In the genomic region with DNA sequence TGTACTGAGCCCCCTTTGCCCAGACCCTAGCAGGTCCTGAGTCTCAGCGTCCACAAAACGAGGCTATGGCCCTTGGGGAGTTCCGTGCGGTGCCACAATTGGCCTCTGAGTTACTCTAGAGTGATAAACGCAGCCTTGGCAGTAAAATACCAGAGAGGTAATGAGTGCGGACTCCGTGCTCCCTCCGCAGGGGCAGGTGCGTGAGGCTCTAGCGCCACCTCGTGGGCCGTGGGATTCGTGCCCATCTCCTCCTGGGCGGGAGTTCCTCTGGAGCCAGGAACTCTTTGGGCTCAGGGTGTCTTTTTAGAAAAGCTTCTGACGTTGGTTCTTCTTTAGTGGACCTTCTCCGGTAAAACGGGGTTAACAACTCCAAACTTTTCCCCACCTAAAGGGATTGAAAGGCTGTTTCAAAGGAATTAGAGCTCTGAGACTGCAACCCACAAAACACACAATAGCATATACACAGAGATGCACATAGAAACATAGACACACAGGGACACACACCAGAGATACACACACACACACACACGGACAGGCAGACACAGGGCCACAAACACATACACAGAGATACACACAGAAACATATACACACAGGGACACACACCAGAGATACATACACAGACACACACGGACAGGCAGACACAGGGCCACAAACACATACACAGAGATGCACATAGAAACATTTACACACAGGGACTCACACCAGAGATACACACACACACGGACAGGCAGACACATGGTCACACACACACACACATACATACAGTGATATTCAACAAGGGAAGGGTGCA, we compare ENCODE assay signal across 8 cellular contexts.
DNase-seq lines count a peak whose midpoint lies in the region; ATAC-seq and TF ChIP-seq lines count a peak whose summit lies in the region.

No MANE protein-coding gene starts in this region.

- H3K36me3 Mint-ChIP-seq in activated T-cell treated with anti-CD3 and anti-CD28 coated beads, Interleukin-2, amount 50 U/mL, for 4 hours (ENCODE audit: insufficient read depth), result no peaks in the 10 kb centered on the region

- intact Hi-C loops in PC-9 (cut with micrococcal nuclease; ENCODE audit: unreplicated experiment), result loop anchor here (1.0 to 10.0 kb wide), 2 partner anchors 197 to 641 kb away; no protein-coding TSS in a partner anchor

- no peak overlapping the region for H3K4me2 ChIP-seq in PC-9
- no peak overlapping the region for H3K4me2 ChIP-seq in neural cell (ENCODE audit: low read length)

- peak; percentile 99 for TF ChIP-seq RAD21 in neural cell (conservative IDR thresholded peaks at IDR 0.05)

- peaks cover 12% of the 10 kb centered on the region; the same call in 1 of the 2 replicates for H3K27me3 ChIP-seq in PC-9 (ENCODE audit: insufficient read depth, low read depth)
- no peaks in the 10 kb centered on the region for H3K27me3 ChIP-seq in neural cell (ENCODE audit: insufficient read depth, low read depth, low read length)

- POLR2A ChIA-PET in PC-9 (lab: Charles Lee; ENCODE audit: unreplicated experiment), result no interaction called here

- H3K79me2 ChIP-seq in PC-9 (ENCODE audit: low read depth), result no peaks in the 10 kb centered on the region
- H3K79me2 ChIP-seq in neural cell (replicated peaks; ENCODE audit: insufficient read depth, low read length), result no peaks in the 10 kb centered on the region

- TF ChIP-seq EP300 in neural cell (conservative IDR thresholded peaks at IDR 0.05; ENCODE audit: poor library complexity, severe bottlenecking), result no peak

- H3K4me1 ChIP-seq in PC-9 (replicated peaks; ENCODE audit: insufficient read depth), result no peaks in the 10 kb centered on the region

- H2AFZ ChIP-seq in PC-9 (no peak overlapping the region), neural cell (ENCODE audit: low read depth, low read length) (no peak overlapping the region)

- no peaks in the 10 kb centered on the region for H3K9me3 ChIP-seq in PC-9 (ENCODE audit: insufficient read depth, low read depth)
- no peaks in the 10 kb centered on the region for H3K9me3 ChIP-seq in neural cell (ENCODE audit: low read length)

- peak; percentile 73 to 80 for ATAC-seq in activated T-cell treated with anti-CD3 and anti-CD28 coated beads, Interleukin-2, amount 50 U/mL, for 4 hours

- H3K36me3 ChIP-seq in PC-9 (ENCODE audit: low read depth), result no peaks in the 10 kb centered on the region
- H3K36me3 ChIP-seq in neural cell (ENCODE audit: insufficient read depth, low read length), result no peaks in the 10 kb centered on the region

- no TSS peak for BruUV-seq in PC-9 (replicated peaks; lab: Mats Ljungman, UMichigan)

- H3K9me3 Mint-ChIP-seq in activated T-cell treated with anti-CD3 and anti-CD28 coated beads, Interleukin-2, amount 50 U/mL, for 4 hours, result no peaks in the 10 kb centered on the region

- H3K4me1 Mint-ChIP-seq in activated T-cell treated with anti-CD3 and anti-CD28 coated beads, Interleukin-2, amount 50 U/mL, for 4 hours (ENCODE audit: low read depth), result peaks cover 7% of the 10 kb centered on the region

- no peak overlapping the region for H3K4me3 ChIP-seq in Jurkat, Clone E6-1 (ENCODE audit: low read length)
- H3K4me3 ChIP-seq in PC-9 (no peak overlapping the region), fibroblast of mammary gland (ENCODE audit: control insufficient read depth, low read depth, low read length) (no peak overlapping the region), neural cell (ENCODE audit: low read length) (no peak overlapping the region)

- H3F3A ChIP-seq in PC-9 (ENCODE audit: insufficient read depth, low read depth) (no peaks in the 10 kb centered on the region), neural cell (ENCODE audit: insufficient read depth, low read length, poor library complexity, severe bottlenecking) (no peaks in the 10 kb centered on the region)

- TF ChIP-seq CTCF in PC-9 (conservative IDR thresholded peaks at IDR 0.05) (peak; percentile 81), fibroblast of mammary gland (conservative IDR thresholded peaks at IDR 0.05; ENCODE audit: control insufficient read depth, insufficient read depth, low read depth, low read length) (peak; percentile 96), neural cell (IDR thresholded peaks at IDR 0.05; ENCODE audit: poor library complexity, severe bottlenecking) (peak; percentile 95)

- H3K4me3 Mint-ChIP-seq in activated T-cell treated with anti-CD3 and anti-CD28 coated beads, Interleukin-2, amount 50 U/mL, for 4 hours, result no peak overlapping the region

- H4K20me1 ChIP-seq in PC-9 (ENCODE audit: insufficient read depth), result no peaks in the 10 kb centered on the region
- no peaks in the 10 kb centered on the region for H4K20me1 ChIP-seq in neural cell (ENCODE audit: insufficient read depth)

- no peaks in the 10 kb centered on the region for H3K9me2 ChIP-seq in PC-9 (ENCODE audit: insufficient read depth)
- no peaks in the 10 kb centered on the region for H3K9me2 ChIP-seq in neural cell (ENCODE audit: insufficient read depth, low read length)

- CTCF ChIA-PET in PC-9 (lab: Charles Lee), result interaction anchor here (0.6 kb wide), 1 partner anchor 1378 kb away, joined by 6 read pairs; no protein-coding TSS in a partner anchor

- no peak overlapping the region for H3K9ac ChIP-seq in neural cell (ENCODE audit: low read length)

- DNase-seq in NCI-H524 (lab: John Stamatoyannopoulos, UW), result peak; percentile 47 to 78
- DNase-seq in NCI-H524 treated with DMSO at 0.1 percent for 48 hours (lab: John Stamatoyannopoulos, UW), result no peak
- peak; percentile 68 for DNase-seq in Jurkat, Clone E6-1 (ENCODE audit: low read depth, low spot score)
- DNase-seq in PC-9, result peak in 1 of 2 experiments; percentile 53
- peak; percentile 72 for DNase-seq in activated T-cell treated with anti-CD3 and anti-CD28 coated beads, Interleukin-2, amount 50 U/mL, for 4 hours
- peak; percentile 76 for DNase-seq in fibroblast of mammary gland (ENCODE audit: low read depth)
- DNase-seq in stromal cell of bone marrow (ENCODE audit: low read depth), result peak; percentile 54

- peaks cover 8% of the 10 kb centered on the region for H3K27me3 Mint-ChIP-seq in activated T-cell treated with anti-CD3 and anti-CD28 coated beads, Interleukin-2, amount 50 U/mL, for 4 hours (ENCODE audit: low read depth)

- H3K27ac ChIP-seq in PC-9 (no peak overlapping the region), neural cell (ENCODE audit: low read length) (no peak overlapping the region)

TF ChIP-seq in neural cell, 6 proteins besides CTCF, POLR2A, EP300 and RAD21:
- no peak for TF ChIP-seq POLR2AphosphoS5 (IDR thresholded peaks at IDR 0.05)
- TF ChIP-seq TAF1 (IDR thresholded peaks at IDR 0.05; ENCODE audit: low read depth), result no peak
- no peak for TF ChIP-seq EZH2 (IDR thresholded peaks at IDR 0.05; ENCODE audit: borderline replicate concordance, insufficient read depth, low read length, poor library complexity, severe bottlenecking)
- peak; percentile 96 for TF ChIP-seq SMC3 (conservative IDR thresholded peaks at IDR 0.05; ENCODE audit: poor library complexity)
- TF ChIP-seq, protein P1, sequence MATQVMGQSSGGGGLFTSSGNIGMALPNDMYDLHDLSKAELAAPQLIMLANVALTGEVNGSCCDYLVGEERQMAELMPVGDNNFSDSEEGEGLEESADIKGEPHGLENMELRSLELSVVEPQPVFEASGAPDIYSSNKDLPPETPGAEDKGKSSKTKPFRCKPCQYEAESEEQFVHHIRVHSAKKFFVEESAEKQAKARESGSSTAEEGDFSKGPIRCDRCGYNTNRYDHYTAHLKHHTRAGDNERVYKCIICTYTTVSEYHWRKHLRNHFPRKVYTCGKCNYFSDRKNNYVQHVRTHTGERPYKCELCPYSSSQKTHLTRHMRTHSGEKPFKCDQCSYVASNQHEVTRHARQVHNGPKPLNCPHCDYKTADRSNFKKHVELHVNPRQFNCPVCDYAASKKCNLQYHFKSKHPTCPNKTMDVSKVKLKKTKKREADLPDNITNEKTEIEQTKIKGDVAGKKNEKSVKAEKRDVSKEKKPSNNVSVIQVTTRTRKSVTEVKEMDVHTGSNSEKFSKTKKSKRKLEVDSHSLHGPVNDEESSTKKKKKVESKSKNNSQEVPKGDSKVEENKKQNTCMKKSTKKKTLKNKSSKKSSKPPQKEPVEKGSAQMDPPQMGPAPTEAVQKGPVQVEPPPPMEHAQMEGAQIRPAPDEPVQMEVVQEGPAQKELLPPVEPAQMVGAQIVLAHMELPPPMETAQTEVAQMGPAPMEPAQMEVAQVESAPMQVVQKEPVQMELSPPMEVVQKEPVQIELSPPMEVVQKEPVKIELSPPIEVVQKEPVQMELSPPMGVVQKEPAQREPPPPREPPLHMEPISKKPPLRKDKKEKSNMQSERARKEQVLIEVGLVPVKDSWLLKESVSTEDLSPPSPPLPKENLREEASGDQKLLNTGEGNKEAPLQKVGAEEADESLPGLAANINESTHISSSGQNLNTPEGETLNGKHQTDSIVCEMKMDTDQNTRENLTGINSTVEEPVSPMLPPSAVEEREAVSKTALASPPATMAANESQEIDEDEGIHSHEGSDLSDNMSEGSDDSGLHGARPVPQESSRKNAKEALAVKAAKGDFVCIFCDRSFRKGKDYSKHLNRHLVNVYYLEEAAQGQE (IDR thresholded peaks at IDR 0.05; ENCODE audit: borderline replicate concordance), result no peak
